In the genomic region with DNA sequence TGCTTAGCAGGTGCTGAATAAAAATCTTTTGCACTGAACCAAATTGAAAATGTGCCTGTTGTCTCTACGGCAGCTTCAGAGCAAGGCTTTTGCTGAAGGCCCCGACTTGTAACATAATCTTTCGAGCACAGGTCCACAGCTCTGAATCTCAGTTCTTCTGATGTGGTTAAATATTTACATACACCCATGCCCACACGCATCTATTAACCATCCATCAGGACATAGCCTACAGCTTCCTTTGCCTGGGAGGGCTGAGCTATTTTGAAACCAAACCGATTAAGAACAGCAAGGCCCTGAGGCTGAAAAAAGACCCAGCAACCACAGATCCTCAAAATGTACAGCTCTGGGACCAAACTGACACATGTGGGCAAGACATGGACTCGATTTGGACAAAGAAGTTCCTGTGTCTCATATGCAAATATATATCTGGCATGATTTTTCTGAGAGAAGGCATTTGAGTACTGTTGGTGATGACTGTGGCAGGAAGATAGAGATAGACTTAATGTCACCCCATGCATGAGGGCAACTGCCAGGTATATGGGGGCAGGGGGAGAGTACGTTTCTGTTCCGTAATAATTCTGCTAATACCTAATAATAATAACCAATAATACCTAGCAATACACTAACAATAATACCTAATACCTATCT, we compare ENCODE assay signal across 9 cellular contexts.
DNase-seq lines count a peak whose midpoint lies in the region; ATAC-seq and TF ChIP-seq lines count a peak whose summit lies in the region.
"Had no signal": no experiment of that assay in that cellular context is flagged by ENCODE, and none has a peak within 500 bp of the region (broad histone marks: within the 10 kb centered on the region; RNA-seq: fewer than 3 reads in every experiment).

No MANE protein-coding gene starts in this region.

- intact Hi-C loops in sciatic nerve (cut with DNase I) (no loop called here), heart left ventricle (cut with DNase I) (loop anchor here in 6 of 10 donors (5.0 to 10.0 kb wide), 6 partner anchors 201 to 531 kb away; a partner anchor contains a TSS)

- peaks cover 0 to 30% (median 2%) of the 10 kb centered on the region in 12 donors for H3K4me1 ChIP-seq in heart left ventricle

- H3K27ac ChIP-seq in heart left ventricle: no peak overlapping the region

- no peaks in the 10 kb centered on the region for H3K36me3 ChIP-seq in heart left ventricle
- H3K36me3 ChIP-seq: BE2C had no signal

- no peak for TF ChIP-seq POLR2A in heart left ventricle (IDR thresholded peaks at IDR 0.05)

- peak; percentile 76 for ATAC-seq in GM19328 (IDR thresholded peaks at IDR 0.05; ENCODE audit: unreplicated experiment)
- peak; percentile 82 for ATAC-seq in HG02840 (IDR thresholded peaks at IDR 0.05; ENCODE audit: low FRiP score, unreplicated experiment)
- peak; percentile 85 for ATAC-seq in HG03565 (IDR thresholded peaks at IDR 0.05; ENCODE audit: unreplicated experiment)
- no peak for ATAC-seq in sciatic nerve
- ATAC-seq in heart left ventricle: no peak

- TF ChIP-seq CTCF in GM12865 (IDR thresholded peaks at IDR 0.05; ENCODE audit: insufficient read depth, low read depth, low read length, missing control alignments) (no peak), heart left ventricle (IDR thresholded peaks at IDR 0.05) (no peak)

- H3K9me3 ChIP-seq in heart left ventricle: no peaks in the 10 kb centered on the region
- H3K9me3 ChIP-seq: BE2C had no signal

- H3K4me3 ChIP-seq in GM12865 (ENCODE audit: low read depth, low read length): no peak overlapping the region
- no peak overlapping the region for H3K4me3 ChIP-seq in heart left ventricle

- peak; percentile 93 for DNase-seq in GM12865 (ENCODE audit: low read depth)
- DNase-seq in mesenteric fat pad (ENCODE audit: low spot score): no peak
- no peak for DNase-seq in sciatic nerve (ENCODE audit: low spot score)
- no peak for DNase-seq in heart left ventricle
- no peak for DNase-seq in Ammon's horn (ENCODE audit: low spot score)
- DNase-seq: BE2C had no signal

- 80 to 84% (median 82%) methylated on average over 8 of the region's 8 CpGs for WGBS in heart left ventricle, 4 donors

- no peaks in the 10 kb centered on the region for H3K27me3 ChIP-seq in heart left ventricle
- H3K27me3 ChIP-seq: BE2C had no signal

Comparison
In these comparisons a context has a peak if more than half of its experiments do, and no peak if none do; other contexts are left out.
1. ATAC-seq: peak in GM19328 (single experiment), HG02840 (single experiment) and HG03565 (single experiment); none in sciatic nerve (single experiment) and heart left ventricle (0 of 4).